In genomic region chr11:126591966-126592489, GRCh38 we compare ENCODE assay signal across 14 cellular contexts.
DNase-seq lines count a peak whose midpoint lies in the region; ATAC-seq and TF ChIP-seq lines count a peak whose summit lies in the region.
"Had no signal": no experiment of that assay in that cellular context is flagged by ENCODE, and none has a peak within 500 bp of the region (broad histone marks: within the 10 kb centered on the region; RNA-seq: fewer than 3 reads in every experiment).

No MANE protein-coding gene starts in this region.

- TF ChIP-seq POLR2A in breast epithelium (IDR thresholded peaks at IDR 0.05) (no peak), suprapubic skin (IDR thresholded peaks at IDR 0.05) (no peak)

- H3K4me1 ChIP-seq in mammary epithelial cell (ENCODE audit: insufficient read depth, low read length) = peaks cover 9% of the 10 kb centered on the region
- no peaks in the 10 kb centered on the region for H3K4me1 ChIP-seq in breast epithelium
- no peaks in the 10 kb centered on the region for H3K4me1 ChIP-seq in RWPE2 (ENCODE audit: insufficient read depth, poor library complexity, severe bottlenecking)
- no peaks in the 10 kb centered on the region for H3K4me1 ChIP-seq in suprapubic skin

- dilution Hi-C loops in mammary epithelial cell (cut with HindIII; ENCODE audit: low sequenced_read_pairs) = no loop called here

- H3K4me3 ChIP-seq in mammary epithelial cell (replicated peaks in 1 of 3; ENCODE audit: insufficient read depth in 1 of 3, low read depth in 2 of 3, low read length in 3 of 3) = no peak overlapping the region
- H3K4me3 ChIP-seq in breast epithelium = no peak overlapping the region
- H3K4me3 ChIP-seq in RWPE2 (ENCODE audit: severe bottlenecking) = no peak overlapping the region
- H3K4me3 ChIP-seq in suprapubic skin = no peak overlapping the region

- H3K36me3 ChIP-seq in mammary epithelial cell (ENCODE audit: insufficient read depth, low read length) (no peaks in the 10 kb centered on the region), breast epithelium (no peaks in the 10 kb centered on the region), RWPE2 (ENCODE audit: low read depth) (no peaks in the 10 kb centered on the region), suprapubic skin (no peaks in the 10 kb centered on the region)

- H4K20me1 ChIP-seq in mammary epithelial cell (ENCODE audit: insufficient read depth, low read length) = no peaks in the 10 kb centered on the region

- H3K4me2 ChIP-seq in mammary epithelial cell (ENCODE audit: insufficient read depth, low read depth, low read length) = no peak overlapping the region

- 44% methylated on average over 6 of the region's 6 CpGs for WGBS in mammary epithelial cell (ENCODE audit: low coverage, missing lambda C conversion rate)
- WGBS in suprapubic skin = 79% methylated on average over 4 of the region's 6 CpGs

- TF ChIP-seq CTCF in mammary epithelial cell (conservative IDR thresholded peaks at IDR 0.05 in 1 of 2, IDR thresholded peaks at IDR 0.05 in 1 of 2; ENCODE audit: extremely low read depth in 1 of 2, insufficient read depth in 1 of 2, low read depth in 1 of 2, low read length in 2 of 2) (no peak), breast epithelium (IDR thresholded peaks at IDR 0.05) (no peak), RWPE2 (IDR thresholded peaks at IDR 0.05; ENCODE audit: poor library complexity, severe bottlenecking) (no peak), suprapubic skin (IDR thresholded peaks at IDR 0.05) (no peak)

- CTCF ChIA-PET in mammary epithelial cell (lab: Charles Lee; ENCODE audit: low non-redundant PET) = no interaction called here

- TF ChIP-seq EP300 in suprapubic skin (IDR thresholded peaks at IDR 0.05) = no peak

- H3K27ac ChIP-seq in mammary epithelial cell (ENCODE audit: insufficient read depth, low read depth, low read length) = no peak overlapping the region
- H3K27ac ChIP-seq in breast epithelium = peak overlapping the region in 1 of 2 donors; percentile 59
- no peak overlapping the region for H3K27ac ChIP-seq in RWPE2 (ENCODE audit: poor library complexity, severe bottlenecking)
- H3K27ac ChIP-seq in epithelial cell of prostate = no peak overlapping the region
- peak overlapping the region; percentile 77 for H3K27ac ChIP-seq in suprapubic skin
- H3K27ac ChIP-seq: 22Rv1 had no signal

- BruUV-seq in mammary epithelial cell (replicated peaks; lab: Mats Ljungman, UMichigan) = no TSS peak

- peak; percentile 68 for DNase-seq in mammary epithelial cell
- no peak for DNase-seq in breast epithelium (ENCODE audit: low spot score in 2 of 2)
- no peak for DNase-seq in RWPE2 (ENCODE audit: low spot score)
- DNase-seq in epithelial cell of prostate (ENCODE audit: low read depth, low spot score) = peak; percentile 16
- DNase-seq in suprapubic skin (ENCODE audit: low spot score in 2 of 2) = no peak
- DNase-seq in NCI-H128 (lab: John Stamatoyannopoulos, UW; ENCODE audit: unreplicated experiment) = no peak
- no peak for DNase-seq in NCI-H187 (lab: John Stamatoyannopoulos, UW)
- DNase-seq: ACHN; C1 segment of cervical spinal cord; CD4-positive, alpha-beta T cell; DND-41; GF-D8 had no signal

- H2AFZ ChIP-seq in mammary epithelial cell (ENCODE audit: low read depth, low read length) = peak overlapping the region; percentile 42

- no peaks in the 10 kb centered on the region for H3K9me3 ChIP-seq in mammary epithelial cell (replicated peaks; ENCODE audit: insufficient read depth, low read length)
- no peaks in the 10 kb centered on the region for H3K9me3 ChIP-seq in breast epithelium
- no peaks in the 10 kb centered on the region for H3K9me3 ChIP-seq in RWPE2 (ENCODE audit: severe bottlenecking)
- H3K9me3 ChIP-seq in suprapubic skin = no peaks in the 10 kb centered on the region

- no peak overlapping the region for H3K9ac ChIP-seq in mammary epithelial cell (ENCODE audit: insufficient read depth, low read length)

- in situ Hi-C loops in mammary epithelial cell (cut with MboI; ENCODE audit: low sequenced_read_pairs in 2 of 2) = no loop called here

- ATAC-seq in RWPE2 (ENCODE audit: low read depth) = 0 out of 3 replicates have a peak, but pooled peaks have one; percentile 10
- ATAC-seq in HG02571 (IDR thresholded peaks at IDR 0.05; ENCODE audit: unreplicated experiment) = no peak

- H3K27me3 ChIP-seq in mammary epithelial cell (ENCODE audit: insufficient read depth, low read length) (no peaks in the 10 kb centered on the region), breast epithelium (no peaks in the 10 kb centered on the region), RWPE2 (ENCODE audit: insufficient read depth, poor library complexity, severe bottlenecking) (no peaks in the 10 kb centered on the region), suprapubic skin (peaks cover 2% of the 10 kb centered on the region)

- H3K79me2 ChIP-seq in mammary epithelial cell (ENCODE audit: insufficient read depth, low read length) = no peaks in the 10 kb centered on the region

- intact Hi-C loops in mammary epithelial cell (cut with micrococcal nuclease) = no loop called here
- intact Hi-C loops in breast epithelium (cut with DNase I; ENCODE audit: low total_unique reads) = no loop called here

Comparison
In these comparisons a context has a peak if more than half of its experiments do, and no peak if none do; other contexts are left out.
1. DNase-seq: peak in mammary epithelial cell (single experiment) and epithelial cell of prostate (single experiment); none in breast epithelium (0 of 2), RWPE2 (single experiment), suprapubic skin (0 of 2), NCI-H128 (single experiment) and NCI-H187 (0 of 2).